ENCODE assay signal across 1 cellular context in the genomic region with DNA sequence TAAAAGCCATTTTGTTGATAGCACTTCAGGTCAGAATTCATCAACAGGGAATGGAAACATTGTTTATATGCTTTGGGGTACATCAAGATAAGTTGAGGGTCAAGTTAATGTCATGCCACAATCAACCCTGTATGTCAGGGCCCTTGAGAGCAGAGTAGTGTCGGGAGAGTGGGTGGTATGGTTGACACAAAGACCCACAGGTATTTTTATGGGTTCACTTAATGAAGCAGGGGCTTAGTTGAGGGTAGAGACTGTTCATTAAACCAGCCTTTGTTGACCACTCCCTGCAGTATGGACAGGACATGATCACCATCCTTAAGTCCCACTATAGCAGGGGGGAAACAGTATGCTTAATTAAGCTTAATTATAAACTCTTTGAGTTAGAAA.
TF ChIP-seq lines count a peak whose summit lies in the region.

No MANE protein-coding gene starts in this region.

TF ChIP-seq in GM23338, 12 proteins besides CTCF, POLR2A, EP300 and RAD21 (continued from another document):
- TF ChIP-seq ETS1 (IDR thresholded peaks at IDR 0.05) (no peak), ZNF114 (CRISPR knock-in tag; IDR thresholded peaks at IDR 0.05) (no peak), EZH2phosphoT487 (IDR thresholded peaks at IDR 0.05; ENCODE audit: unreplicated experiment) (no peak), NANOG (IDR thresholded peaks at IDR 0.05; ENCODE audit: borderline replicate concordance) (no peak), JUNB (IDR thresholded peaks at IDR 0.05; ENCODE audit: unreplicated experiment) (no peak), EZH2 (IDR thresholded peaks at IDR 0.05; ENCODE audit: low read depth, unreplicated experiment) (no peak), REST (IDR thresholded peaks at IDR 0.05; ENCODE audit: unreplicated experiment) (no peak), ZNF331 (CRISPR knock-in tag; IDR thresholded peaks at IDR 0.05; ENCODE audit: low read depth) (no peak), STAT1 (IDR thresholded peaks at IDR 0.05; ENCODE audit: unreplicated experiment) (no peak)
- TF ChIP-seq, protein P1, sequence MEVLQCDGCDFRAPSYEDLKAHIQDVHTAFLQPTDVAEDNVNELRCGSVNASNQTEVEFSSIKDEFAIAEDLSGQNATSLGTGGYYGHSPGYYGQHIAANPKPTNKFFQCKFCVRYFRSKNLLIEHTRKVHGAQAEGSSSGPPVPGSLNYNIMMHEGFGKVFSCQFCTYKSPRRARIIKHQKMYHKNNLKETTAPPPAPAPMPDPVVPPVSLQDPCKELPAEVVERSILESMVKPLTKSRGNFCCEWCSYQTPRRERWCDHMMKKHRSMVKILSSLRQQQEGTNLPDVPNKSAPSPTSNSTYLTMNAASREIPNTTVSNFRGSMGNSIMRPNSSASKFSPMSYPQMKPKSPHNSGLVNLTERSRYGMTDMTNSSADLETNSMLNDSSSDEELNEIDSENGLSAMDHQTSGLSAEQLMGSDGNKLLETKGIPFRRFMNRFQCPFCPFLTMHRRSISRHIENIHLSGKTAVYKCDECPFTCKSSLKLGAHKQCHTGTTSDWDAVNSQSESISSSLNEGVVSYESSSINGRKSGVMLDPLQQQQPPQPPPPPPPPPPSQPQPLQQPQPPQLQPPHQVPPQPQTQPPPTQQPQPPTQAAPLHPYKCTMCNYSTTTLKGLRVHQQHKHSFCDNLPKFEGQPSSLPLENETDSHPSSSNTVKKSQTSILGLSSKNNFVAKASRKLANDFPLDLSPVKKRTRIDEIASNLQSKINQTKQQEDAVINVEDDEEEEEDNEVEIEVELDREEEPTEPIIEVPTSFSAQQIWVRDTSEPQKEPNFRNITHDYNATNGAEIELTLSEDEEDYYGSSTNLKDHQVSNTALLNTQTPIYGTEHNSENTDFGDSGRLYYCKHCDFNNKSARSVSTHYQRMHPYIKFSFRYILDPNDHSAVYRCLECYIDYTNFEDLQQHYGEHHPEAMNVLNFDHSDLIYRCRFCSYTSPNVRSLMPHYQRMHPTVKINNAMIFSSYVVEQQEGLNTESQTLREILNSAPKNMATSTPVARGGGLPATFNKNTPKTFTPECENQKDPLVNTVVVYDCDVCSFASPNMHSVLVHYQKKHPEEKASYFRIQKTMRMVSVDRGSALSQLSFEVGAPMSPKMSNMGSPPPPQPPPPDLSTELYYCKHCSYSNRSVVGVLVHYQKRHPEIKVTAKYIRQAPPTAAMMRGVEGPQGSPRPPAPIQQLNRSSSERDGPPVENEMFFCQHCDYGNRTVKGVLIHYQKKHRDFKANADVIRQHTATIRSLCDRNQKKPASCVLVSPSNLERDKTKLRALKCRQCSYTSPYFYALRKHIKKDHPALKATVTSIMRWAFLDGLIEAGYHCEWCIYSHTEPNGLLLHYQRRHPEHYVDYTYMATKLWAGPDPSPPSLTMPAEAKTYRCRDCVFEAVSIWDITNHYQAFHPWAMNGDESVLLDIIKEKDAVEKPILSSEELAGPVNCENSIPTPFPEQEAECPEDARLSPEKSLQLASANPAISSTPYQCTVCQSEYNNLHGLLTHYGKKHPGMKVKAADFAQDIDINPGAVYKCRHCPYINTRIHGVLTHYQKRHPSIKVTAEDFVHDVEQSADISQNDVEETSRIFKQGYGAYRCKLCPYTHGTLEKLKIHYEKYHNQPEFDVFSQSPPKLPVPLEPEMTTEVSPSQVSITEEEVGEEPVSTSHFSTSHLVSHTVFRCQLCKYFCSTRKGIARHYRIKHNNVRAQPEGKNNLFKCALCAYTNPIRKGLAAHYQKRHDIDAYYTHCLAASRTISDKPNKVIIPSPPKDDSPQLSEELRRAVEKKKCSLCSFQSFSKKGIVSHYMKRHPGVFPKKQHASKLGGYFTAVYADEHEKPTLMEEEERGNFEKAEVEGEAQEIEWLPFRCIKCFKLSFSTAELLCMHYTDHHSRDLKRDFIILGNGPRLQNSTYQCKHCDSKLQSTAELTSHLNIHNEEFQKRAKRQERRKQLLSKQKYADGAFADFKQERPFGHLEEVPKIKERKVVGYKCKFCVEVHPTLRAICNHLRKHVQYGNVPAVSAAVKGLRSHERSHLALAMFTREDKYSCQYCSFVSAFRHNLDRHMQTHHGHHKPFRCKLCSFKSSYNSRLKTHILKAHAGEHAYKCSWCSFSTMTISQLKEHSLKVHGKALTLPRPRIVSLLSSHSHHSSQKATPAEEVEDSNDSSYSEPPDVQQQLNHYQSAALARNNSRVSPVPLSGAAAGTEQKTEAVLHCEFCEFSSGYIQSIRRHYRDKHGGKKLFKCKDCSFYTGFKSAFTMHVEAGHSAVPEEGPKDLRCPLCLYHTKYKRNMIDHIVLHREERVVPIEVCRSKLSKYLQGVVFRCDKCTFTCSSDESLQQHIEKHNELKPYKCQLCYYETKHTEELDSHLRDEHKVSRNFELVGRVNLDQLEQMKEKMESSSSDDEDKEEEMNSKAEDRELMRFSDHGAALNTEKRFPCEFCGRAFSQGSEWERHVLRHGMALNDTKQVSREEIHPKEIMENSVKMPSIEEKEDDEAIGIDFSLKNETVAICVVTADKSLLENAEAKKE (CRISPR knock-in tag; IDR thresholded peaks at IDR 0.05): no peak
